In the genomic region with DNA sequence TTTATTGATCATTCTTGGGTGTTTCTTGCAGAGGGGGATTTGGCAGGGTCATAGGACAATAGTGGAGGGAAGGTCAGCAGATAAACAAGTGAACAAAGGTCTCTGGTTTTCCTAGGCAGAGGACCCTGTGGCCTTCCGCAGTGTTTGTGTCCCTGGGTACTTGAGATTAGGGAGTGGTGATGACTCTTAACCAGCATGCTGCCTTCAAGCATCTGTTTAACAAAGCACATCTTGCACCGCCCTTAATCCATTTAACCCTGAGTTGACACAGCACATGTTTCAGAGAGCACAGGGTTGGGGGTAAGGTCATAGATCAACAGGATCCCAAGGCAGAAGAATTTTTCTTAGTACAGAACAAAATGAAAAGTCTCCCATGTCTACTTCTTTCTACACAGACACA, we compare ENCODE assay signal across 6 cellular contexts. TPM values are rescaled to one million over a fixed set of nuclear protein-coding genes. Genes with fewer than 3 reads are reported as not detected.
"Had no signal": no experiment of that assay in that cellular context is flagged by ENCODE, and none has a peak within 500 bp of the region (broad histone marks: within the 10 kb centered on the region; RNA-seq: fewer than 3 reads in every experiment).

No MANE protein-coding gene starts in this region.

RNA-seq across cellular contexts. Expression of gene NXF3, which starts 10.9 kb away (rescaled TPM):
- total RNA-seq: OCI-LY7, PC-9, SJCRH30, SJSA1, SK-MEL-5, T-cell had no signal

RNA-seq across cellular contexts. Expression of gene BEX1, which starts 39.9 kb away (rescaled TPM):
- total RNA-seq: OCI-LY7, PC-9, SJCRH30, SJSA1 had no signal
